Comparison of ENCODE assay signal across 8 cellular contexts in genomic region chr12:3752096-3752709, GRCh38. TPM values are rescaled to one million over a fixed set of nuclear protein-coding genes. Genes with fewer than 3 reads are reported as not detected.
DNase-seq lines count a peak whose midpoint lies in the region; ATAC-seq and TF ChIP-seq lines count a peak whose summit lies in the region.

No MANE protein-coding gene starts in this region.

- peak overlapping the region; percentile 49 for H3K27ac ChIP-seq in stomach smooth muscle (ENCODE audit: low read length)

- H3K27me3 ChIP-seq in Caco-2 (replicated peaks; ENCODE audit: control insufficient read depth, insufficient read depth, low read length) (no peaks in the 10 kb centered on the region), stomach smooth muscle (ENCODE audit: control insufficient read depth in 1 of 2, insufficient read depth in 2 of 2, low read length in 2 of 2) (no peaks in the 10 kb centered on the region)

- 0 out of 2 replicates have a peak, but pooled peaks cover 3% of the 10 kb centered on the region for H3K4me1 ChIP-seq in Caco-2
- peaks cover 22% of the 10 kb centered on the region for H3K4me1 ChIP-seq in stomach smooth muscle (ENCODE audit: control insufficient read depth, insufficient read depth, low read length)

- H3K27me3 Mint-ChIP-seq in Caco-2 (ENCODE audit: insufficient read depth, unreplicated experiment) = no peaks in the 10 kb centered on the region
- no peaks in the 10 kb centered on the region for H3K27me3 Mint-ChIP-seq in naive B cell

- intact Hi-C loops in Caco-2 (cut with micrococcal nuclease; ENCODE audit: unreplicated experiment) = no loop called here

- H3K36me3 Mint-ChIP-seq in Caco-2 (ENCODE audit: insufficient read depth, unreplicated experiment) (no peaks in the 10 kb centered on the region), naive B cell (peaks cover 0 to 3% of the 10 kb centered on the region in 2 donors)

- DNase-seq in Caco-2 (peak; percentile 54 to 69), HT-29 (ENCODE audit: low spot score) (peak; percentile 70), naive B cell (peak; percentile 69), COR-L47 (lab: John Stamatoyannopoulos, UW) (no peak)
- peak; percentile 10 to 46 (median 24) for DNase-seq in activated CD4-positive, CD25-positive, alpha-beta regulatory T cell (lab: John Stamatoyannopoulos, UW)
- DNase-seq in effector CD4-positive, alpha-beta T cell = peak; percentile 35

- peak overlapping the region; percentile 67 for H3K4me3 ChIP-seq in Caco-2 (ENCODE audit: low read depth, low read length)
- H3K4me3 ChIP-seq in stomach smooth muscle (ENCODE audit: low read length in 2 of 2) = peak overlapping the region; percentile 28 to 76

- peaks cover 14% of the 10 kb centered on the region for H3K4me1 Mint-ChIP-seq in Caco-2 (ENCODE audit: low read depth, unreplicated experiment)
- peaks cover 33 to 45% (median 41%) of the 10 kb centered on the region in 3 donors for H3K4me1 Mint-ChIP-seq in naive B cell

- POLR2A ChIA-PET in Caco-2 (lab: Charles Lee) = no interaction called here

- H3K9me3 Mint-ChIP-seq in Caco-2 (ENCODE audit: unreplicated experiment) (no peaks in the 10 kb centered on the region), naive B cell (peaks cover 0 to 3% (median 0%) of the 10 kb centered on the region in 7 donors)

- no peak for TF ChIP-seq CTCF in Caco-2 (IDR thresholded peaks at IDR 0.05; ENCODE audit: insufficient read depth in 1 of 2, low read depth in 1 of 2, low read length in 1 of 2, severe bottlenecking in 1 of 2, unreplicated experiment in 1 of 2)

- H3K4me3 Mint-ChIP-seq in Caco-2 (ENCODE audit: unreplicated experiment) = peak overlapping the region; percentile 64
- H3K4me3 Mint-ChIP-seq in naive B cell = peak overlapping the region; percentile 84 to 96 (median 92)

- peak overlapping the region; percentile 52 to 58 for H3K9ac ChIP-seq in stomach smooth muscle (ENCODE audit: low read length in 2 of 2)

- H3K27ac Mint-ChIP-seq in Caco-2 (ENCODE audit: unreplicated experiment) = peak overlapping the region; percentile 24
- peak overlapping the region; percentile 91 to 98 (median 96) for H3K27ac Mint-ChIP-seq in naive B cell

- no peaks in the 10 kb centered on the region for H3K9me3 ChIP-seq in Caco-2
- no peaks in the 10 kb centered on the region for H3K9me3 ChIP-seq in stomach smooth muscle (ENCODE audit: control insufficient read depth in 2 of 2, low read length in 2 of 2)

- CTCF ChIA-PET in Caco-2 (lab: Charles Lee) = interaction anchor here (0.6 to 1.1 kb wide), 3 partner anchors 20 to 440 kb away, joined by 3 to 6 read pairs (median 5); no protein-coding TSS in a partner anchor

- no TSS peak for BruUV-seq in Caco-2 (replicated peaks; lab: Mats Ljungman, UMichigan)

- ATAC-seq in GM21367 (IDR thresholded peaks at IDR 0.05; ENCODE audit: unreplicated experiment) = peak; percentile 54
- peak; percentile 68 to 74 for ATAC-seq in naive B cell (ENCODE audit: low read depth in 2 of 2)

- H3K36me3 ChIP-seq in Caco-2 (ENCODE audit: control insufficient read depth, insufficient read depth, low read length) (no peaks in the 10 kb centered on the region), stomach smooth muscle (ENCODE audit: control insufficient read depth in 2 of 2, insufficient read depth in 2 of 2, low read length in 2 of 2) (no peaks in the 10 kb centered on the region)

RNA-seq across cellular contexts. Expression of gene CRACR2A, which starts 0.7 kb away (rescaled TPM):
- 15.4 and 16.5 TPM in 2 replicates for total RNA-seq in Caco-2 (2022)
- 31.3 and 31.4 TPM in 2 replicates for total RNA-seq in HT-29 (2014; rRNA removed; shearing (Covaris generic))
- 10 to 100 TPM in 2 of 6 donors, 1 to 10 TPM in 3, not detected in 1; 6.5 to 20.8 (median 7.8) TPM for polyA plus RNA-seq in naive B cell (ENCODE audit: low read depth in 6 of 6)
